9 cellular contexts compared by ENCODE assay signal in genomic region chr14:92846162-92846897, GRCh38. TPM values are rescaled to one million over a fixed set of nuclear protein-coding genes. Genes with fewer than 3 reads are reported as not detected.
DNase-seq lines count a peak whose midpoint lies in the region; ATAC-seq, FAIRE-seq and TF ChIP-seq lines count a peak whose summit lies in the region.
"Had no signal": no experiment of that assay in that cellular context is flagged by ENCODE, and none has a peak within 500 bp of the region (broad histone marks: within the 10 kb centered on the region; RNA-seq: fewer than 3 reads in every experiment).

No MANE protein-coding gene starts in this region.

- H2BK5ac ChIP-seq in trophoblast cell (ENCODE audit: low read depth, low read length, poor library complexity), result no peak overlapping the region

- H3K4me2 ChIP-seq in K562 (ENCODE audit: insufficient read depth, low read length) (no peak overlapping the region), trophoblast cell (ENCODE audit: low read length) (no peak overlapping the region)

- no peaks in the 10 kb centered on the region for H3K9me3 ChIP-seq in K562 (replicated peaks; ENCODE audit: control insufficient read depth, insufficient read depth, low read depth, low read length)
- no peaks in the 10 kb centered on the region for H3K9me3 ChIP-seq in trophoblast cell (ENCODE audit: insufficient read depth, low read depth, low read length)

- no peak overlapping the region for H3K4me3 ChIP-seq in K562
- no peak overlapping the region for H3K4me3 ChIP-seq in trophoblast cell (ENCODE audit: low read depth, low read length)

- in situ Hi-C loops in GM13977 (cut with MboI; ENCODE audit: low pct_unique_long_range_greater_than_20kb, low sequenced_read_pairs, unreplicated experiment) (no loop called here), K562 (cut with MboI) (no loop called here)

- no peaks in the 10 kb centered on the region for H3K79me1 ChIP-seq in trophoblast cell (ENCODE audit: low read length)

- DNase-seq in GM13977 (ENCODE audit: low spot score), result peak; percentile 69
- peak; percentile 12 for DNase-seq in HTR-8/SVneo (ENCODE audit: insufficient read length, low spot score)
- peak in 3 of 4 experiments; percentile 9 to 65 (median 51) for DNase-seq in K562 (ENCODE audit: extremely low read depth in 1 of 4, low spot score in 3 of 4)
- peak; percentile 13 to 44 for DNase-seq in trophoblast cell
- no peak for DNase-seq in NCI-H1436 (lab: John Stamatoyannopoulos, UW)
- no peak for DNase-seq in HuH-7 (ENCODE audit: low spot score)
- DNase-seq in NCI-H1105 (lab: John Stamatoyannopoulos, UW), result no peak

- no peaks in the 10 kb centered on the region for H3K9me1 ChIP-seq in K562 (ENCODE audit: control insufficient read depth, insufficient read depth, low read length)

- H2AK5ac ChIP-seq in trophoblast cell (ENCODE audit: low read length), result no peak overlapping the region

- no peaks in the 10 kb centered on the region for H3K27me3 ChIP-seq in K562 (ENCODE audit: control insufficient read depth in 2 of 2, insufficient read depth in 2 of 2, low read length in 2 of 2)
- no peaks in the 10 kb centered on the region for H3K27me3 ChIP-seq in trophoblast cell (ENCODE audit: insufficient read depth, low read length)

- H3K79me2 ChIP-seq in K562 (ENCODE audit: control insufficient read depth, insufficient read depth, low read length) (no peaks in the 10 kb centered on the region), trophoblast cell (ENCODE audit: control insufficient read depth, insufficient read depth, low read length, poor library complexity) (no peaks in the 10 kb centered on the region)

- no peak overlapping the region for H2BK12ac ChIP-seq in trophoblast cell (ENCODE audit: low read length)

- no peak overlapping the region for H3K4ac ChIP-seq in trophoblast cell (ENCODE audit: low read depth, low read length)

- H3K18ac ChIP-seq in trophoblast cell (ENCODE audit: low read length), result no peak overlapping the region

- TF ChIP-seq EP300 in K562 (IDR thresholded peaks at IDR 0.05; ENCODE audit: low read length), result peak; percentile 54

- no peak overlapping the region for H2BK120ac ChIP-seq in trophoblast cell (ENCODE audit: insufficient read depth, low read length, poor library complexity)

- TF ChIP-seq CTCF in GM13977 (IDR thresholded peaks at IDR 0.05; ENCODE audit: extremely low read depth, insufficient read depth, missing control alignments) (no peak), K562 (IDR thresholded peaks at IDR 0.05 in 2 of 3, conservative IDR thresholded peaks at IDR 0.05 in 1 of 3; ENCODE audit: insufficient read depth in 2 of 3, low read depth in 1 of 3, low read length in 3 of 3) (no peak)

- intact Hi-C loops in K562 (cut with micrococcal nuclease), result no loop called here

- H3K4me1 ChIP-seq in K562 (replicated peaks in 1 of 2; ENCODE audit: control insufficient read depth in 2 of 2, insufficient read depth in 2 of 2, low read length in 2 of 2), result peaks cover 0 to 5% of the 10 kb centered on the region in 2 experiments; a peak in 4 of 5 replicates
- H3K4me1 ChIP-seq in trophoblast cell (ENCODE audit: control insufficient read depth in 1 of 2, insufficient read depth in 2 of 2, low read length in 2 of 2), result no peaks in the 10 kb centered on the region

- no peak overlapping the region for H3K14ac ChIP-seq in trophoblast cell (ENCODE audit: low read length)

- FAIRE-seq in HTR-8/SVneo (lab: Jason Lieb, UNC) (no peak), K562 (lab: Jason Lieb, UNC) (peak; percentile 77)

- H4K8ac ChIP-seq in trophoblast cell (ENCODE audit: low read depth, low read length), result no peak overlapping the region

- H2AFZ ChIP-seq in K562 (ENCODE audit: low read depth, low read length) (peak overlapping the region; percentile 53; the same call in 1 of the 2 replicates), trophoblast cell (ENCODE audit: insufficient read depth, low read length, poor library complexity) (no peak overlapping the region)

- BruUV-seq in K562 (replicated peaks; lab: Mats Ljungman, UMichigan), result no TSS peak

- no peaks in the 10 kb centered on the region for H3K36me3 ChIP-seq in K562 (ENCODE audit: control insufficient read depth, insufficient read depth, low read length)
- H3K36me3 ChIP-seq in trophoblast cell (ENCODE audit: control insufficient read depth in 1 of 2, insufficient read depth in 2 of 2, low read length in 2 of 2), result peaks cover 1% of the 10 kb centered on the region in 2 experiments

- H4K12ac ChIP-seq in trophoblast cell (ENCODE audit: low read depth, low read length), result no peak overlapping the region

- peak overlapping the region; percentile 37; the same call in 2 of the 3 replicates for H3K27ac ChIP-seq in K562 (ENCODE audit: extremely low read depth, low read depth, low read length)
- H3K27ac ChIP-seq in trophoblast cell (ENCODE audit: low read depth, low read length), result no peak overlapping the region
- H3K27ac ChIP-seq: VCaP had no signal

- TF ChIP-seq POLR2A in K562 (conservative IDR thresholded peaks at IDR 0.05), result no peak

- no peak for TF ChIP-seq RAD21 in K562 (CRISPR knock-in tag; conservative IDR thresholded peaks at IDR 0.05 in 1 of 2, IDR thresholded peaks at IDR 0.05 in 1 of 2)

- CTCF ChIA-PET in K562 (lab: Yijun Ruan, JAX; ENCODE audit: low intra/inter-chr PET ratio), result no interaction called here

- WGBS in K562 (ENCODE audit: insufficient coverage, low coverage, missing lambda C conversion rate), result 4% methylated on average over 2 of the region's 2 CpGs
- WGBS in trophoblast cell (ENCODE audit: extremely low coverage, insufficient coverage, insufficient read length), result no CpG with 5 or more reads among the region's 2 CpGs

- H3K9ac ChIP-seq in K562 (ENCODE audit: insufficient read depth in 1 of 2, low read depth in 2 of 2, low read length in 2 of 2) (no peak overlapping the region), trophoblast cell (ENCODE audit: low read length) (no peak overlapping the region)

- H4K91ac ChIP-seq in trophoblast cell (ENCODE audit: low read depth, low read length), result no peak overlapping the region

- ATAC-seq in GM21528 (IDR thresholded peaks at IDR 0.05; ENCODE audit: low FRiP score, unreplicated experiment) (peak; percentile 66), K562 (peak; percentile 85)

- H4K20me1 ChIP-seq in K562 (replicated peaks; ENCODE audit: control insufficient read depth, insufficient read depth, low read length), result no peaks in the 10 kb centered on the region

- H3K23ac ChIP-seq in trophoblast cell (ENCODE audit: low read length), result no peak overlapping the region

- POLR2A ChIA-PET in K562 (lab: Yijun Ruan, JAX), result no interaction called here

TF ChIP-seq in K562, 482 proteins besides CTCF, POLR2A, EP300 and RAD21 (continues in another document):
- peak; percentile 58 for TF ChIP-seq ZNF146 (CRISPR knock-in tag; IDR thresholded peaks at IDR 0.05; ENCODE audit: unreplicated experiment)
- TF ChIP-seq ZNF431 (CRISPR knock-in tag; IDR thresholded peaks at IDR 0.05), result no peak
- TF ChIP-seq MCM3 (IDR thresholded peaks at IDR 0.05), result no peak
- TF ChIP-seq PATZ1 (CRISPR knock-in tag; IDR thresholded peaks at IDR 0.05; ENCODE audit: borderline replicate concordance), result no peak
- TF ChIP-seq CAMTA2 (CRISPR knock-in tag; conservative IDR thresholded peaks at IDR 0.05), result no peak
- TF ChIP-seq SMARCE1 (IDR thresholded peaks at IDR 0.05), result peak; percentile 55; the same call in 1 of the 2 replicates
- TF ChIP-seq DIDO1 (tag; IDR thresholded peaks at IDR 0.05; ENCODE audit: low read depth), result no peak
- peak; percentile 28; the same call in 1 of the 2 replicates for TF ChIP-seq TEAD4 (IDR thresholded peaks at IDR 0.05; ENCODE audit: low read length)
- no peak for TF ChIP-seq TEAD4 (CRISPR knock-in tag; IDR thresholded peaks at IDR 0.05; ENCODE audit: borderline replicate concordance)
- no peak for TF ChIP-seq POLR2G (IDR thresholded peaks at IDR 0.05; ENCODE audit: low read depth, low read length)
- TF ChIP-seq ZNF143 (CRISPR knock-in tag; IDR thresholded peaks at IDR 0.05), result no peak
- TF ChIP-seq MEIS2 (IDR thresholded peaks at IDR 0.05; ENCODE audit: partially characterized antibody), result peak; percentile 65
- TF ChIP-seq ZNF316 (IDR thresholded peaks at IDR 0.05), result no peak

RNA-seq across cellular contexts. Expression of gene GOLGA5, which starts 52.2 kb away (rescaled TPM):
- 13.0 and 24.3 TPM in 2 replicates for total RNA-seq in K562 (2011; cell fraction: chromatin; rRNA removed; ENCODE audit: low replicate concordance)
- 8.0 and 8.6 TPM in 2 replicates for total RNA-seq in K562 (2011; cell fraction: nucleolus; rRNA removed)
- 10.9 and 13.4 TPM in 2 replicates for total RNA-seq in K562 (2011; cell fraction: nucleoplasm; rRNA removed)
- total RNA-seq in K562 (2014; rRNA removed) (11.6 and 12.0 TPM in 2 replicates), K562 (2014; rRNA removed; fragmentation: Illumina TruSeq; extraction: Trizol) (16.9 and 19.4 TPM in 2 replicates), K562 (2015; rRNA removed; fragmentation: Illumina TruSeq; extraction: Trizol) (15.0 and 15.3 TPM in 2 replicates), K562 (2021) (11.1 and 12.0 TPM in 2 replicates)
- polyA plus RNA-seq in K562 (2011; rRNA removed) (19.6 and 21.6 TPM in 2 replicates), K562 (2014; fragmentation: Illumina TruSeq; extraction: Trizol) (15.5 and 18.9 TPM in 2 replicates), K562 (2014; fragmentation: Nextera tagmentation; extraction: Ambion mirVana) (1 to 10 TPM; 5.7 to 7.3 TPM), K562 (2014; rRNA removed) (12.7 and 14.2 TPM in 2 replicates)
- polyA plus RNA-seq in K562 (2011; cell fraction: cytosol; rRNA removed), result 5.2 and 11.0 TPM in 2 replicates
- polyA plus RNA-seq in K562 (2011; cell fraction: nucleus; rRNA removed), result 5.0 and 9.6 TPM in 2 replicates
- 9.5 and 12.7 TPM in 2 replicates for polyA plus RNA-seq in K562 (2012)
- polyA minus RNA-seq in K562 (2011; rRNA and poly(A)+ RNA removed), result 16.9 and 29.5 TPM in 2 replicates
- 11.5 and 13.6 TPM in 2 replicates for polyA minus RNA-seq in K562 (2011; cell fraction: cytosol; rRNA and poly(A)+ RNA removed)
- polyA minus RNA-seq in K562 (2011; cell fraction: nucleus; rRNA and poly(A)+ RNA removed), result 6.1 and 19.2 TPM in 2 replicates
- 59.8 and 60.5 TPM in 2 replicates for polyA plus RNA-seq in trophoblast cell (2013)

Comparison
In these comparisons a context has a peak if more than half of its experiments do, and no peak if none do; other contexts are left out.
1. DNase-seq: peak in GM13977 (single experiment), HTR-8/SVneo (single experiment), K562 (3 of 4) and trophoblast cell (2 of 2); none in NCI-H1436 (single experiment), HuH-7 (single experiment) and NCI-H1105 (single experiment).